In the genomic region with DNA sequence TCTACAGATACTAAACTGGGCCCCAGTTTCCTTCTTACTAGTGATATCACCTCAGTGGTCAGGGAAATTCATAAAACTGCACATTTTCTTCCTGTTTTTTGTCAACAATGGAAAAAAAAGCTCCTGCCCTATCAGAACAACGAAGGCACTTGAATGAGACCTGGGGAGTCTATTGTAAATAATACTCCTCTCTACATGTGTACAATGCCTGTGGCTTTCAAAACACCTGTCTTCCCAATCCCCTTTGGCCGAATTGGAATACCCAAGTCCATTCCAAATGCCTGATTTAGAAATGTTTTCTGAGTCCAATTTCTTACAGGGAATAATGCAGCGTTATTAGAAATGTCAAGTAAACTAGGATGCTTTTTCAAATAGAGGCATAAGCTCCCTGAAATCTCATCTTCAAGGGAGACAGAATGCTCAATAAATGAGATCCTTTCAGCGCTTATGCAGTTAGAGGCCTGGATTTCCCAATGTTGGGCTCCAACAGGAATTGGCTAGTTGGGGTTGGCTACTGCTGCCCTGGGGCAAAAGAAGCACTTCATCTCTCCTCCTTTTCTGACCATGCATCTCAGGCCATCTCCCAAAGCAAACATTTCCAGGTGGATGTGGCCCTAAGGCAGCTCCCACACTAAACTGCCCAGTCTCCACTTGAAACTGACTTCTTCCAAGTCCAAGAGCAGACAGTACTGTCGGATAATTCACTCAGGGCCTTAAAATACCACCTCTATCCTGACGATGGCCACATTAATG, we compare ENCODE assay signal across 9 cellular contexts.
A peak's percentile ranks its signal among the peaks of the same experiment; 100 is the strongest.
DNase-seq lines count a peak whose midpoint lies in the region; ATAC-seq and TF ChIP-seq lines count a peak whose summit lies in the region.
"Had no signal": no experiment of that assay in that cellular context is flagged by ENCODE, and none has a peak within 500 bp of the region (broad histone marks: within the 10 kb centered on the region; RNA-seq: fewer than 3 reads in every experiment).

No MANE protein-coding gene starts in this region.

- H2AFZ ChIP-seq in OCI-LY3 (ENCODE audit: low read depth, low read length), result no peak overlapping the region

- no peak overlapping the region for H3K9ac ChIP-seq in BLaER1 treated with 17β-estradiol and CSF1 and Interleukin-3, amounts not matched to agents 10 nM and 100 nM
- H3K9ac ChIP-seq in OCI-LY3 (ENCODE audit: low read length), result peak overlapping the region; percentile 67; the same call in 1 of the 2 replicates

- ATAC-seq in effector memory CD8-positive, alpha-beta T cell (replicated peaks), result no peak
- ATAC-seq: foreskin keratinocyte had no signal

- peak overlapping the region; percentile 100 for H3K27ac Mint-ChIP-seq in effector memory CD8-positive, alpha-beta T cell

- H3K79me2 ChIP-seq in OCI-LY3 (ENCODE audit: low read length), result peaks cover 47% of the 10 kb centered on the region

- H3K27me3 ChIP-seq in BLaER1 treated with 17β-estradiol and CSF1 and Interleukin-3, amounts not matched to agents 10 nM and 100 nM, result no peaks in the 10 kb centered on the region
- H3K27me3 ChIP-seq in OCI-LY3 (ENCODE audit: low read depth, low read length), result no peaks in the 10 kb centered on the region

- no peak for TF ChIP-seq CTCF in OCI-LY3 (IDR thresholded peaks at IDR 0.05; ENCODE audit: low read depth, low read length)

- DNase-seq in COLO668 (lab: John Stamatoyannopoulos, UW; ENCODE audit: unreplicated experiment) (peak; percentile 12), COR-L47 (lab: John Stamatoyannopoulos, UW) (no peak), Ammon's horn (ENCODE audit: low spot score) (no peak)
- DNase-seq in effector memory CD8-positive, alpha-beta T cell, result no peak
- no peak for DNase-seq in stimulated activated CD4-positive, alpha-beta T cell treated with anti-CD3 and anti-CD28 coated beads, Interleukin-12 subunit alpha, Interleukin-12 subunit beta, amount 100 ng/mL, for 4 hours
- DNase-seq: foreskin keratinocyte, NCI-H1930 had no signal

- peak overlapping the region; percentile 87 to 92 for H3K4me3 Mint-ChIP-seq in effector memory CD8-positive, alpha-beta T cell

- peak overlapping the region in 1 of 11 experiments; percentile 79; a peak in 4 of 22 replicates for H3K27ac ChIP-seq in BLaER1 treated with 17β-estradiol and CSF1 and Interleukin-3, amounts not matched to agents 10 nM and 100 nM
- H3K27ac ChIP-seq in OCI-LY3 (ENCODE audit: low read length), result peak overlapping the region; percentile 88
- H3K27ac ChIP-seq: foreskin keratinocyte had no signal

- H3K36me3 ChIP-seq in BLaER1 treated with 17β-estradiol and CSF1 and Interleukin-3, amounts not matched to agents 10 nM and 100 nM, result peaks cover 0 to 10% (median 0%) of the 10 kb centered on the region in 11 experiments; a peak in 4 of 22 replicates
- H3K36me3 ChIP-seq in OCI-LY3 (replicated peaks; ENCODE audit: low read depth, low read length), result peaks cover 74% of the 10 kb centered on the region

- no peak overlapping the region for H3K4me3 ChIP-seq in BLaER1 treated with 17β-estradiol and CSF1 and Interleukin-3, amounts not matched to agents 10 nM and 100 nM
- H3K4me3 ChIP-seq in OCI-LY3 (ENCODE audit: low read length), result no peak overlapping the region

- H3K27me3 Mint-ChIP-seq in effector memory CD8-positive, alpha-beta T cell, result no peaks in the 10 kb centered on the region

- H3K9me3 ChIP-seq in BLaER1 treated with 17β-estradiol and CSF1 and Interleukin-3, amounts not matched to agents 10 nM and 100 nM (replicated peaks in 1 of 11), result no peaks in the 10 kb centered on the region
- H3K9me3 ChIP-seq in OCI-LY3 (ENCODE audit: insufficient read depth, low read length), result no peaks in the 10 kb centered on the region

- H3K36me3 Mint-ChIP-seq in effector memory CD8-positive, alpha-beta T cell (ENCODE audit: insufficient read depth), result peaks cover 47% of the 10 kb centered on the region

- no peaks in the 10 kb centered on the region for H3K9me3 Mint-ChIP-seq in effector memory CD8-positive, alpha-beta T cell

- peak overlapping the region; percentile 73 to 93 (median 81) for H3K4me2 ChIP-seq in BLaER1 treated with 17β-estradiol and CSF1 and Interleukin-3, amounts not matched to agents 10 nM and 100 nM
- peak overlapping the region; percentile 65 for H3K4me2 ChIP-seq in OCI-LY3 (ENCODE audit: low read length)

- H3K4me1 Mint-ChIP-seq in effector memory CD8-positive, alpha-beta T cell (ENCODE audit: low read depth in 2 of 2), result peaks cover 57 to 68% of the 10 kb centered on the region in 2 donors

- no peaks in the 10 kb centered on the region for H4K20me1 ChIP-seq in BLaER1 treated with 17β-estradiol and CSF1 and Interleukin-3, amounts not matched to agents 10 nM and 100 nM
- H4K20me1 ChIP-seq in OCI-LY3 (ENCODE audit: insufficient read depth, low read length), result no peaks in the 10 kb centered on the region

- peaks cover 74 to 84% (median 78%) of the 10 kb centered on the region in 10 experiments for H3K4me1 ChIP-seq in BLaER1 treated with 17β-estradiol and CSF1 and Interleukin-3, amounts not matched to agents 10 nM and 100 nM
- peaks cover 59% of the 10 kb centered on the region for H3K4me1 ChIP-seq in OCI-LY3 (ENCODE audit: low read length)
- H3K4me1 ChIP-seq: foreskin keratinocyte had no signal
